In the genomic region with DNA sequence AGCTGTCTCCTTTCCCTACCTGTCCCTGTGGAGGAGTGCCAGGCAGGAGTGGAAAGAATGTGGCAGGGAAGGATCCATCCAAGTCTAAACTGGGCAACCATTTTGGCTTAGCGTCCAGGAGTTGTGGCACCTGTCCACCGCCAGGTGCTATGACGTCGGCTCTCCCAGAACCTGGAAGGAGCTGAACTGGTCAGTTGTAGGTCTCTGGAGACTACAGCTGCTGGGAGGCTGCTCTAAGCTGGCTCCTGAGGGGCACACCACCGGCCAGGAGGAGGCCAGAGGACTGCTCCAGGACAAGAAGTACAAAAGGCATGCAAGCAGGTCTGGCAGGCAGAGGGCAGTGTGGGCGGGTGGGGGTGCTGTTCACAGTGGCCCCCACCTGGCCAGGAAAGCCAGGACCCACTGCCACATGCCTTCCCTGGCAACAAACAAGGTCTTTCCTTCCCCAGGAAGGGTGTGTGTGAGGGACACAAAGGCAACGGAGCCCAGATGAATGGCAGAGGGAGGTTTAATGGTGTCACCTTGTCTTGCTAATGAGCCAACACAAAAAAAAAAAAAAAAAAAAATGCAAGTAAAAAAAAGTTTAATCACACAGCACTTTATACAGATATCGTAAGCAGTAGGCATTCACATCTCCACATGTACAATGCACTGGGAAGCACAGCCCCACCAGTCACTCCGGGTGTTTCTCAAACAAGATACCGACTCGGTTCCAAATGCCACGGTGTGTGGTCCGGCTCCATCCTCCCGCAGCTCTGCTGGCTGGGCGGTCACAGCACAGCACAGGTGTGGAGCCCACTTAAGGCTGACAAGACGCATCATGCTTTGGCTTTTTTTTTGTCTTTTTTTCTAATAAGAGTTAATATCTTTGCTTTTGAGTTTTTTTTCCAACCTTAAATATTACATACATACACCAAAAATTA, we compare ENCODE assay signal across 2 cellular contexts.
TF ChIP-seq lines count a peak whose summit lies in the region.

No MANE protein-coding gene starts in this region.

TF ChIP-seq in HEK293, 187 proteins besides CTCF, POLR2A, EP300 and RAD21:
- TF ChIP-seq ZNF362 (tag by site-specific recombination; IDR thresholded peaks at IDR 0.05) (peak; percentile 86), ZFHX2 (tag by site-specific recombination; conservative IDR thresholded peaks at IDR 0.05) (peak; percentile 35; the same call in 1 of the 2 replicates), IKZF3 (tag by site-specific recombination; IDR thresholded peaks at IDR 0.05) (no peak), PATZ1 (tag by site-specific recombination; IDR thresholded peaks at IDR 0.05) (peak; percentile 61), GLIS2 (tag by site-specific recombination; IDR thresholded peaks at IDR 0.05) (0 out of 2 replicates have a peak, but pooled peaks have one; percentile 32)
TF ChIP-seq in HEK293: peak in this region for 4.

TF ChIP-seq in H1, 55 proteins besides CTCF, POLR2A, EP300 and RAD21:
- TF ChIP-seq SIN3A (conservative IDR thresholded peaks at IDR 0.05 in 1 of 2, IDR thresholded peaks at IDR 0.05 in 1 of 2; ENCODE audit: low read depth in 1 of 2, low read length in 2 of 2) = peak in 1 of 2 experiments; percentile 64; a peak in 1 of 4 replicates
- TF ChIP-seq POLR2AphosphoS5 (IDR thresholded peaks at IDR 0.05; ENCODE audit: low read depth, low read length) = peak; percentile 33; the same call in 1 of the 2 replicates
- TF ChIP-seq KDM5A (IDR thresholded peaks at IDR 0.05; ENCODE audit: low read length) = no peak
